ENCODE assay signal across 14 cellular contexts in genomic region chr12:34388636-34389377, GRCh38.
A peak's percentile ranks its signal among the peaks of the same experiment; 100 is the strongest.
DNase-seq lines count a peak whose midpoint lies in the region; ATAC-seq, FAIRE-seq and TF ChIP-seq lines count a peak whose summit lies in the region.
"Had no signal": no experiment of that assay in that cellular context is flagged by ENCODE, and none has a peak within 500 bp of the region (broad histone marks: within the 10 kb centered on the region; RNA-seq: fewer than 3 reads in every experiment).

No MANE protein-coding gene starts in this region.

- H3K27me3 Mint-ChIP-seq in natural killer cell (ENCODE audit: low read depth in 2 of 2): no peaks in the 10 kb centered on the region
- H3K27me3 Mint-ChIP-seq: CD4-positive, CD25-positive, alpha-beta regulatory T cell had no signal

- FAIRE-seq in K562 (lab: Jason Lieb, UNC): no peak
- FAIRE-seq: H1 had no signal

- H2AFZ ChIP-seq in K562 (ENCODE audit: low read depth, low read length): no peak overlapping the region
- H2AFZ ChIP-seq in osteoblast (ENCODE audit: low read length): no peak overlapping the region

- no peak for TF ChIP-seq POLR2A in K562 (conservative IDR thresholded peaks at IDR 0.05)

- H3K9me3 ChIP-seq in left ventricle myocardium inferior (replicated peaks): peaks cover 57% of the 10 kb centered on the region
- no peaks in the 10 kb centered on the region for H3K9me3 ChIP-seq in K562 (replicated peaks; ENCODE audit: control insufficient read depth, insufficient read depth, low read depth, low read length)
- no peaks in the 10 kb centered on the region for H3K9me3 ChIP-seq in osteoblast (ENCODE audit: low read depth, low read length)
- H3K9me3 ChIP-seq in upper lobe of right lung: peaks cover 8% of the 10 kb centered on the region
- H3K9me3 ChIP-seq: HAP-1 had no signal

- H3K4me2 ChIP-seq in K562 (ENCODE audit: insufficient read depth, low read length) (no peak overlapping the region), osteoblast (ENCODE audit: insufficient read depth, low read length) (no peak overlapping the region)
- H3K4me2 ChIP-seq: BLaER1 had no signal

- H3K4me3 ChIP-seq in left ventricle myocardium inferior: no peak overlapping the region
- no peak overlapping the region for H3K4me3 ChIP-seq in K562
- no peak overlapping the region for H3K4me3 ChIP-seq in osteoblast (ENCODE audit: insufficient read depth, low read length)
- H3K4me3 ChIP-seq in upper lobe of right lung: no peak overlapping the region
- H3K4me3 ChIP-seq: BLaER1, HAP-1 had no signal

- no peaks in the 10 kb centered on the region for H3K4me1 Mint-ChIP-seq in natural killer cell
- H3K4me1 Mint-ChIP-seq: CD4-positive, CD25-positive, alpha-beta regulatory T cell had no signal

- no peaks in the 10 kb centered on the region for H3K36me3 ChIP-seq in left ventricle myocardium inferior
- no peaks in the 10 kb centered on the region for H3K36me3 ChIP-seq in K562 (ENCODE audit: control insufficient read depth, insufficient read depth, low read length)
- H3K36me3 ChIP-seq in osteoblast (ENCODE audit: insufficient read depth, low read length): no peaks in the 10 kb centered on the region
- H3K36me3 ChIP-seq in upper lobe of right lung: no peaks in the 10 kb centered on the region
- H3K36me3 ChIP-seq: BLaER1, HAP-1 had no signal

- H3K4me1 ChIP-seq in left ventricle myocardium inferior (no peaks in the 10 kb centered on the region), K562 (replicated peaks in 1 of 2; ENCODE audit: control insufficient read depth in 2 of 2, insufficient read depth in 2 of 2, low read length in 2 of 2) (peaks cover 0 to 10% of the 10 kb centered on the region in 2 experiments; a peak in 3 of 5 replicates), osteoblast (ENCODE audit: insufficient read depth, low read length) (no peaks in the 10 kb centered on the region), upper lobe of right lung (no peaks in the 10 kb centered on the region)
- H3K4me1 ChIP-seq: HAP-1 had no signal

- H4K20me1 ChIP-seq in K562 (replicated peaks; ENCODE audit: control insufficient read depth, insufficient read depth, low read length) (no peaks in the 10 kb centered on the region), osteoblast (ENCODE audit: insufficient read depth, low read length) (no peaks in the 10 kb centered on the region)
- H4K20me1 ChIP-seq: BLaER1 had no signal

- peaks cover 0 to 12% of the 10 kb centered on the region in 2 donors for H3K9me3 Mint-ChIP-seq in natural killer cell

- BruUV-seq in K562 (replicated peaks; lab: Mats Ljungman, UMichigan): no TSS peak

- no peak overlapping the region for H3K4me3 Mint-ChIP-seq in natural killer cell

- in situ Hi-C loops in K562 (cut with MboI): no loop called here

- intact Hi-C loops in Right ventricle myocardium inferior (cut with DNase I): no loop called here
- intact Hi-C loops in left ventricle myocardium inferior (cut with micrococcal nuclease): no loop called here
- intact Hi-C loops in K562 (cut with micrococcal nuclease): no loop called here
- intact Hi-C loops in upper lobe of right lung (cut with DNase I): no loop called here
- intact Hi-C loops in natural killer cell (cut with micrococcal nuclease): no loop called here

- TF ChIP-seq CTCF in left ventricle myocardium inferior (IDR thresholded peaks at IDR 0.05; ENCODE audit: borderline replicate concordance): no peak
- no peak for TF ChIP-seq CTCF in K562 (IDR thresholded peaks at IDR 0.05 in 2 of 3, conservative IDR thresholded peaks at IDR 0.05 in 1 of 3; ENCODE audit: insufficient read depth in 2 of 3, low read depth in 1 of 3, low read length in 3 of 3)
- no peak for TF ChIP-seq CTCF in osteoblast (IDR thresholded peaks at IDR 0.05; ENCODE audit: extremely low read depth, low read depth, low read length)
- TF ChIP-seq CTCF in upper lobe of right lung (IDR thresholded peaks at IDR 0.05): no peak
- TF ChIP-seq CTCF in natural killer cell (IDR thresholded peaks at IDR 0.05): no peak

- peak; percentile 4 for DNase-seq in Right ventricle myocardium inferior (ENCODE audit: missing footprints)
- no peak for DNase-seq in left ventricle myocardium inferior
- DNase-seq in K562 (ENCODE audit: extremely low read depth in 1 of 4, low spot score in 3 of 4): no peak
- peak; percentile 46 for DNase-seq in osteoblast (ENCODE audit: insufficient read length, low spot score, missing footprints)
- DNase-seq in upper lobe of right lung: peak; percentile 40
- no peak for DNase-seq in HK-2 (ENCODE audit: unreplicated experiment)
- DNase-seq in natural killer cell: no peak
- DNase-seq: 8988T; AML-193; CD4-positive, CD25-positive, alpha-beta regulatory T cell had no signal

- no peak for TF ChIP-seq RAD21 in K562 (CRISPR knock-in tag; conservative IDR thresholded peaks at IDR 0.05 in 1 of 2, IDR thresholded peaks at IDR 0.05 in 1 of 2)

- H3K27me3 ChIP-seq in left ventricle myocardium inferior (ENCODE audit: low read depth): peaks cover 69% of the 10 kb centered on the region
- H3K27me3 ChIP-seq in K562 (ENCODE audit: control insufficient read depth in 2 of 2, insufficient read depth in 2 of 2, low read length in 2 of 2): peaks cover 3 to 77% of the 10 kb centered on the region in 2 experiments; a peak in 2 of 5 replicates
- no peaks in the 10 kb centered on the region for H3K27me3 ChIP-seq in osteoblast (ENCODE audit: insufficient read depth, low read length)
- H3K27me3 ChIP-seq in upper lobe of right lung: no peaks in the 10 kb centered on the region
- H3K27me3 ChIP-seq: BLaER1 had no signal

- POLR2A ChIA-PET in K562 (lab: Yijun Ruan, JAX): no interaction called here

- WGBS in K562 (ENCODE audit: insufficient coverage, low coverage, missing lambda C conversion rate): 2% methylated on average over 11 of the region's 14 CpGs

- TF ChIP-seq EP300 in K562 (IDR thresholded peaks at IDR 0.05; ENCODE audit: low read length): no peak

- CTCF ChIA-PET in K562 (lab: Yijun Ruan, JAX; ENCODE audit: low intra/inter-chr PET ratio): no interaction called here

- H3K36me3 Mint-ChIP-seq in natural killer cell: no peaks in the 10 kb centered on the region
- H3K36me3 Mint-ChIP-seq: CD4-positive, CD25-positive, alpha-beta regulatory T cell had no signal

- no peak for ATAC-seq in Right ventricle myocardium inferior
- no peak for ATAC-seq in K562
- no peak for ATAC-seq in upper lobe of right lung
- no peak for ATAC-seq in natural killer cell

- H3K27ac ChIP-seq in left ventricle myocardium inferior (replicated peaks) (no peak overlapping the region), K562 (ENCODE audit: extremely low read depth, low read depth, low read length) (no peak overlapping the region), osteoblast (ENCODE audit: low read depth, low read length) (no peak overlapping the region), upper lobe of right lung (no peak overlapping the region)
- H3K27ac ChIP-seq: BLaER1, HL-60 had no signal

- no peaks in the 10 kb centered on the region for H3K79me2 ChIP-seq in K562 (ENCODE audit: control insufficient read depth, insufficient read depth, low read length)
- no peaks in the 10 kb centered on the region for H3K79me2 ChIP-seq in osteoblast (ENCODE audit: insufficient read depth, low read length)

- H3K9ac ChIP-seq in K562 (ENCODE audit: insufficient read depth in 1 of 2, low read depth in 2 of 2, low read length in 2 of 2): no peak overlapping the region
- H3K9ac ChIP-seq: BLaER1 had no signal

- no peak overlapping the region for H3K27ac Mint-ChIP-seq in natural killer cell
- H3K27ac Mint-ChIP-seq: CD4-positive, CD25-positive, alpha-beta regulatory T cell had no signal

- no peaks in the 10 kb centered on the region for H3K9me1 ChIP-seq in K562 (ENCODE audit: control insufficient read depth, insufficient read depth, low read length)

TF ChIP-seq in K562, 482 proteins besides CTCF, POLR2A, EP300 and RAD21:
- TF ChIP-seq FOXP1 (CRISPR knock-in tag; IDR thresholded peaks at IDR 0.05) (no peak), NRF1 (conservative IDR thresholded peaks at IDR 0.05 in 1 of 2, IDR thresholded peaks at IDR 0.05 in 1 of 2) (peak; percentile 13 to 20; a peak in 1 of 4 replicates), MCM2 (IDR thresholded peaks at IDR 0.05; ENCODE audit: low read depth) (no peak)
TF ChIP-seq in K562: peak in this region for 1.

Comparison
In these comparisons a context has a peak if more than half of its experiments do, and no peak if none do; other contexts are left out.
1. DNase-seq: peak in Right ventricle myocardium inferior (single experiment), osteoblast (single experiment) and upper lobe of right lung (single experiment); none in left ventricle myocardium inferior (single experiment), K562 (0 of 4), HK-2 (single experiment) and natural killer cell (single experiment).